In genomic region chr11:87299041-87299481, GRCh38 we compare ENCODE assay signal across 17 cellular contexts.
A peak's percentile ranks its signal among the peaks of the same experiment; 100 is the strongest.
DNase-seq lines count a peak whose midpoint lies in the region; ATAC-seq and TF ChIP-seq lines count a peak whose summit lies in the region.
"Had no signal": no experiment of that assay in that cellular context is flagged by ENCODE, and none has a peak within 500 bp of the region (broad histone marks: within the 10 kb centered on the region; RNA-seq: fewer than 3 reads in every experiment).

No MANE protein-coding gene starts in this region.

- H2AFZ ChIP-seq in mammary epithelial cell (ENCODE audit: low read depth, low read length): no peak overlapping the region

- dilution Hi-C loops in mammary epithelial cell (cut with HindIII; ENCODE audit: low sequenced_read_pairs): loop anchor here (25.0 kb wide), 1 partner anchor 362 kb away; no protein-coding TSS in a partner anchor

- DNase-seq in HCEC 1CT: peak; percentile 4
- DNase-seq in M059J (ENCODE audit: low read depth): peak; percentile 22
- peak; percentile 8 for DNase-seq in mammary epithelial cell
- DNase-seq in naive thymus-derived CD4-positive, alpha-beta T cell: no peak
- no peak for DNase-seq in NCI-H226
- no peak for DNase-seq in HT-29 (ENCODE audit: low spot score)
- no peak for DNase-seq in SKM-1 treated with dmso at 0.1 percent for 144 hours (lab: John Stamatoyannopoulos, UW; ENCODE audit: unreplicated experiment)
- DNase-seq: activated CD4-positive, alpha-beta T cell treated with anti-CD3 and anti-CD28 coated beads for 48 hours; activated CD8-positive, alpha-beta memory T cell treated with anti-CD3 and anti-CD28 coated beads, Interleukin-2, amount 50 U/mL, for 4 hours; anterior cingulate cortex; foreskin melanocyte; left lung; NCI-H1694; NCI-H446 treated with DMSO at 0.1 percent for 48 hours; pancreas had no signal

- no peaks in the 10 kb centered on the region for H3K36me3 ChIP-seq in mammary epithelial cell (ENCODE audit: insufficient read depth, low read length)
- H3K36me3 ChIP-seq in naive thymus-derived CD4-positive, alpha-beta T cell (ENCODE audit: control insufficient read depth in 2 of 3, insufficient read depth in 3 of 3, low read length in 3 of 3): no peaks in the 10 kb centered on the region
- H3K36me3 ChIP-seq: left lung, pancreas, SJSA1 had no signal

- no peaks in the 10 kb centered on the region for H3K27me3 Mint-ChIP-seq in naive thymus-derived CD4-positive, alpha-beta T cell
- H3K27me3 Mint-ChIP-seq: B cell had no signal

- peak overlapping the region in 1 of 9 donors; percentile 48 for H3K27ac Mint-ChIP-seq in naive thymus-derived CD4-positive, alpha-beta T cell
- H3K27ac Mint-ChIP-seq: B cell had no signal

- no peak overlapping the region for H3K27ac ChIP-seq in mammary epithelial cell (ENCODE audit: insufficient read depth, low read depth, low read length)
- no peak overlapping the region for H3K27ac ChIP-seq in naive thymus-derived CD4-positive, alpha-beta T cell (ENCODE audit: low read depth, low read length)
- H3K27ac ChIP-seq: left lung, pancreas, SJSA1 had no signal

- in situ Hi-C loops in mammary epithelial cell (cut with MboI; ENCODE audit: low sequenced_read_pairs in 2 of 2): no loop called here

- H3K4me1 ChIP-seq in mammary epithelial cell (ENCODE audit: insufficient read depth, low read length): no peaks in the 10 kb centered on the region
- H3K4me1 ChIP-seq in naive thymus-derived CD4-positive, alpha-beta T cell (ENCODE audit: control insufficient read depth in 2 of 2, insufficient read depth in 2 of 2, low read length in 2 of 2): no peaks in the 10 kb centered on the region
- H3K4me1 ChIP-seq: left lung, SJSA1 had no signal

- POLR2A ChIA-PET in naive thymus-derived CD4-positive, alpha-beta T cell (lab: Charles Lee): interaction anchor here (0.7 kb wide), 1 partner anchor 303 kb away, joined by 3 read pairs; no protein-coding TSS in a partner anchor

- no peak overlapping the region for H3K4me3 ChIP-seq in mammary epithelial cell (replicated peaks in 1 of 3; ENCODE audit: insufficient read depth in 1 of 3, low read depth in 2 of 3, low read length in 3 of 3)
- no peak overlapping the region for H3K4me3 ChIP-seq in naive thymus-derived CD4-positive, alpha-beta T cell (ENCODE audit: low read length)
- H3K4me3 ChIP-seq: left lung, pancreas, SJSA1 had no signal

- peaks cover 0 to 11% (median 3%) of the 10 kb centered on the region in 7 donors for H3K4me1 Mint-ChIP-seq in naive thymus-derived CD4-positive, alpha-beta T cell
- H3K4me1 Mint-ChIP-seq: B cell had no signal

- H3K36me3 Mint-ChIP-seq in naive thymus-derived CD4-positive, alpha-beta T cell: peaks cover 0 to 28% (median 12%) of the 10 kb centered on the region in 5 donors

- H3K9me3 ChIP-seq in mammary epithelial cell (replicated peaks; ENCODE audit: insufficient read depth, low read length): no peaks in the 10 kb centered on the region
- H3K9me3 ChIP-seq in naive thymus-derived CD4-positive, alpha-beta T cell (ENCODE audit: control insufficient read depth in 2 of 3, low read length in 3 of 3): no peaks in the 10 kb centered on the region
- H3K9me3 ChIP-seq: pancreas, SJSA1 had no signal

- no peaks in the 10 kb centered on the region for H4K20me1 ChIP-seq in mammary epithelial cell (ENCODE audit: insufficient read depth, low read length)

- WGBS in mammary epithelial cell (ENCODE audit: low coverage, missing lambda C conversion rate): 88% methylated on average over 1 of the region's 1 CpG

- no peaks in the 10 kb centered on the region for H3K9me3 Mint-ChIP-seq in naive thymus-derived CD4-positive, alpha-beta T cell

- peak; percentile 22 for ATAC-seq in naive thymus-derived CD4-positive, alpha-beta T cell
- ATAC-seq: left lung, pancreas had no signal

- no TSS peak for BruUV-seq in mammary epithelial cell (replicated peaks; lab: Mats Ljungman, UMichigan)

- H3K27me3 ChIP-seq in mammary epithelial cell (ENCODE audit: insufficient read depth, low read length): no peaks in the 10 kb centered on the region
- H3K27me3 ChIP-seq in naive thymus-derived CD4-positive, alpha-beta T cell (ENCODE audit: control insufficient read depth in 2 of 2, insufficient read depth in 2 of 2, low read length in 2 of 2): no peaks in the 10 kb centered on the region
- H3K27me3 ChIP-seq: left lung, pancreas, SJSA1 had no signal

- intact Hi-C loops in mammary epithelial cell (cut with micrococcal nuclease): no loop called here
- intact Hi-C loops in naive thymus-derived CD4-positive, alpha-beta T cell (cut with micrococcal nuclease): no loop called here

- no peak overlapping the region for H3K9ac ChIP-seq in mammary epithelial cell (ENCODE audit: insufficient read depth, low read length)

- no peaks in the 10 kb centered on the region for H3K79me2 ChIP-seq in mammary epithelial cell (ENCODE audit: insufficient read depth, low read length)

- H3K4me2 ChIP-seq in mammary epithelial cell (ENCODE audit: insufficient read depth, low read depth, low read length): no peak overlapping the region

- no peak for TF ChIP-seq CTCF in mammary epithelial cell (conservative IDR thresholded peaks at IDR 0.05 in 1 of 2, IDR thresholded peaks at IDR 0.05 in 1 of 2; ENCODE audit: extremely low read depth in 1 of 2, insufficient read depth in 1 of 2, low read depth in 1 of 2, low read length in 2 of 2)

- no peak overlapping the region for H3K4me3 Mint-ChIP-seq in naive thymus-derived CD4-positive, alpha-beta T cell
- H3K4me3 Mint-ChIP-seq: B cell had no signal

- CTCF ChIA-PET in mammary epithelial cell (lab: Charles Lee; ENCODE audit: low non-redundant PET): no interaction called here
- CTCF ChIA-PET in naive thymus-derived CD4-positive, alpha-beta T cell (lab: Charles Lee): no interaction called here

Comparison
In these comparisons a context has a peak if more than half of its experiments do, and no peak if none do; other contexts are left out.
1. DNase-seq: peak in HCEC 1CT (single experiment), M059J (single experiment) and mammary epithelial cell (single experiment); none in naive thymus-derived CD4-positive, alpha-beta T cell (0 of 9), NCI-H226 (single experiment), HT-29 (single experiment) and SKM-1 treated with dmso at 0.1 percent for 144 hours (single experiment).